29 cellular contexts compared by ENCODE assay signal in genomic region chr6:20458051-20458894, GRCh38. TPM values are rescaled to one million over a fixed set of nuclear protein-coding genes. Genes with fewer than 3 reads are reported as not detected.
DNase-seq lines count a peak whose midpoint lies in the region; ATAC-seq and TF ChIP-seq lines count a peak whose summit lies in the region.
"Had no signal": no experiment of that assay in that cellular context is flagged by ENCODE, and none has a peak within 500 bp of the region (broad histone marks: within the 10 kb centered on the region; RNA-seq: fewer than 3 reads in every experiment).

No MANE protein-coding gene starts in this region.

- peaks cover 10% of the 10 kb centered on the region for H3K79me1 ChIP-seq in mesendoderm (ENCODE audit: low read length)

- no peak overlapping the region for H3K4me3 Mint-ChIP-seq in CD4-positive, CD25-positive, alpha-beta regulatory T cell
- no peak overlapping the region for H3K4me3 Mint-ChIP-seq in activated CD8-positive, alpha-beta T cell treated with anti-CD3 and anti-CD28 coated beads for 36 hours
- H3K4me3 Mint-ChIP-seq: activated CD4-positive, alpha-beta T cell treated with anti-CD3 and anti-CD28 coated beads for 36 hours; CD8-positive, alpha-beta T cell; effector memory CD8-positive, alpha-beta T cell; stimulated activated naive B cell treated with anti-CD40 and anti-IgM and Interleukin-4, amounts not matched to agents 10 μg/mL and 1 μg/mL and 100 μg/mL, for 72 hours had no signal

- H2AK5ac ChIP-seq in mesendoderm (ENCODE audit: low read length), result no peak overlapping the region

- no peak overlapping the region for H3K9ac ChIP-seq in Loucy (ENCODE audit: low read depth, low read length, poor library complexity, severe bottlenecking)
- H3K9ac ChIP-seq in mesendoderm (ENCODE audit: low read length), result no peak overlapping the region
- H3K9ac ChIP-seq: KMS-11 had no signal

- no peak overlapping the region for H2BK120ac ChIP-seq in mesendoderm (ENCODE audit: low read depth, low read length)

- no peak overlapping the region for H4K5ac ChIP-seq in mesendoderm (ENCODE audit: low read length)

- peaks cover 13% of the 10 kb centered on the region; the same call in 1 of the 2 replicates for H3F3A ChIP-seq in Loucy (ENCODE audit: low read depth)

- no CpG with 5 or more reads among the region's 8 CpGs for WGBS in mesendoderm (ENCODE audit: extremely low coverage, insufficient coverage, low lambda C conversion rate)

- H4K8ac ChIP-seq in mesendoderm (ENCODE audit: low read depth, low read length), result no peak overlapping the region

- H3K4me3 ChIP-seq in CD4-positive, CD25-positive, alpha-beta regulatory T cell (ENCODE audit: low read depth, low read length), result no peak overlapping the region
- H3K4me3 ChIP-seq in Loucy (ENCODE audit: low read length, poor library complexity, severe bottlenecking) (no peak overlapping the region), mesendoderm (ENCODE audit: low read length) (no peak overlapping the region)
- H3K4me3 ChIP-seq: A549, esophagus muscularis mucosa, gastrocnemius medialis, hepatocyte, SJSA1, vagina had no signal

- no peak overlapping the region for H3K56ac ChIP-seq in mesendoderm (ENCODE audit: low read length)

- no peak overlapping the region for H3K27ac ChIP-seq in CD4-positive, CD25-positive, alpha-beta regulatory T cell (ENCODE audit: insufficient read depth, low read length, poor library complexity, severe bottlenecking)
- no peak overlapping the region for H3K27ac ChIP-seq in mesendoderm (ENCODE audit: low read depth, low read length)
- H3K27ac ChIP-seq: A549, esophagus muscularis mucosa, gastrocnemius medialis, hepatocyte, KMS-11, SJSA1, vagina had no signal

- POLR2A ChIA-PET in activated CD8-positive, alpha-beta T cell treated with anti-CD3 and anti-CD28 coated beads for 36 hours (lab: Charles Lee), result interaction anchor here (0.5 to 0.6 kb wide), 2 partner anchors 159 to 544 kb away, joined by 3 read pairs; no protein-coding TSS in a partner anchor

- CTCF ChIA-PET in activated CD8-positive, alpha-beta T cell treated with anti-CD3 and anti-CD28 coated beads for 36 hours (lab: Charles Lee), result interaction anchor here (1.3 to 1.9 kb wide), 3 partner anchors 13 to 59 kb away, joined by 3 to 5 read pairs (median 3); no protein-coding TSS in a partner anchor

- H3K4me1 Mint-ChIP-seq in CD4-positive, CD25-positive, alpha-beta regulatory T cell, result peaks cover 27 to 52% (median 37%) of the 10 kb centered on the region in 4 donors
- peaks cover 23% of the 10 kb centered on the region for H3K4me1 Mint-ChIP-seq in activated CD8-positive, alpha-beta T cell treated with anti-CD3 and anti-CD28 coated beads for 36 hours (ENCODE audit: low read depth)

- no peak overlapping the region for H2BK5ac ChIP-seq in mesendoderm (ENCODE audit: low read length)

- DNase-seq in CD4-positive, CD25-positive, alpha-beta regulatory T cell, result no peak
- DNase-seq in amniotic epithelial cell (ENCODE audit: low read depth) (peak; percentile 40), mesendoderm (peak; percentile 18), superior temporal gyrus (ENCODE audit: extremely low spot score) (no peak), NCI-H128 (lab: John Stamatoyannopoulos, UW; ENCODE audit: unreplicated experiment) (no peak)
- no peak for DNase-seq in activated CD8-positive, alpha-beta T cell treated with anti-CD3 and anti-CD28 coated beads for 36 hours
- DNase-seq: activated CD4-positive, alpha-beta T cell treated with anti-CD3 and anti-CD28 coated beads for 36 hours; activated gamma-delta T cell; activated T-cell treated with anti-CD3 and anti-CD28 coated beads for 4 hours; AML-193; CD8-positive, alpha-beta T cell; DMS153; effector memory CD8-positive, alpha-beta T cell; gastrocnemius medialis; RPMI8226; stimulated activated CD4-positive, alpha-beta T cell treated with anti-CD3 and anti-CD28 coated beads, Interleukin-4, amount 100 ng/mL, for 24 hours; stimulated activated naive B cell treated with anti-CD40 and anti-IgM and Interleukin-4, amounts not matched to agents 10 μg/mL and 1 μg/mL and 100 μg/mL, for 72 hours; T-helper 1 cell had no signal

- H3K9me2 ChIP-seq in Loucy (replicated peaks; ENCODE audit: low read depth, low read length), result no peaks in the 10 kb centered on the region

- peaks cover 5% of the 10 kb centered on the region for H3K36me3 ChIP-seq in CD4-positive, CD25-positive, alpha-beta regulatory T cell (ENCODE audit: control insufficient read depth, insufficient read depth, low read length)
- H3K36me3 ChIP-seq in Loucy (ENCODE audit: insufficient read depth, low read length) (peaks cover 48% of the 10 kb centered on the region), mesendoderm (ENCODE audit: control insufficient read depth, insufficient read depth, low read length) (no peaks in the 10 kb centered on the region)
- H3K36me3 ChIP-seq: esophagus muscularis mucosa, gastrocnemius medialis, vagina had no signal

- H3K27me3 Mint-ChIP-seq in CD4-positive, CD25-positive, alpha-beta regulatory T cell, result no peaks in the 10 kb centered on the region
- no peaks in the 10 kb centered on the region for H3K27me3 Mint-ChIP-seq in activated CD8-positive, alpha-beta T cell treated with anti-CD3 and anti-CD28 coated beads for 36 hours
- H3K27me3 Mint-ChIP-seq: activated CD4-positive, alpha-beta T cell treated with anti-CD3 and anti-CD28 coated beads for 36 hours; effector memory CD8-positive, alpha-beta T cell; progenitor cell of endocrine pancreas; stimulated activated naive B cell treated with anti-CD40 and anti-IgM and Interleukin-4, amounts not matched to agents 10 μg/mL and 1 μg/mL and 100 μg/mL, for 72 hours had no signal

- no peak overlapping the region for H3K18ac ChIP-seq in mesendoderm (ENCODE audit: low read length)

- H2AFZ ChIP-seq in Loucy (ENCODE audit: low read length), result no peak overlapping the region
- H2AFZ ChIP-seq: hepatocyte had no signal

- no peaks in the 10 kb centered on the region for H3K9me3 ChIP-seq in CD4-positive, CD25-positive, alpha-beta regulatory T cell (ENCODE audit: control insufficient read depth in 2 of 2, low read length in 2 of 2)
- no peaks in the 10 kb centered on the region for H3K9me3 ChIP-seq in Loucy (ENCODE audit: insufficient read depth, low read depth, low read length)
- H3K9me3 ChIP-seq: A549, esophagus muscularis mucosa, gastrocnemius medialis, SJSA1, vagina had no signal

- no peak for TF ChIP-seq CTCF in Loucy (conservative IDR thresholded peaks at IDR 0.05; ENCODE audit: low read length)
- no peak for TF ChIP-seq CTCF in activated CD8-positive, alpha-beta T cell treated with anti-CD3 and anti-CD28 coated beads for 36 hours (IDR thresholded peaks at IDR 0.05)

- intact Hi-C loops in activated CD8-positive, alpha-beta T cell treated with anti-CD3 and anti-CD28 coated beads for 36 hours (cut with micrococcal nuclease), result no loop called here

- H3K23ac ChIP-seq in mesendoderm (ENCODE audit: low read length), result no peak overlapping the region

- no peak overlapping the region for H2BK15ac ChIP-seq in mesendoderm (replicated peaks; ENCODE audit: low read depth)

- H3K27me3 ChIP-seq in CD4-positive, CD25-positive, alpha-beta regulatory T cell (ENCODE audit: control insufficient read depth, insufficient read depth, low read length), result no peaks in the 10 kb centered on the region
- H3K27me3 ChIP-seq in Loucy (ENCODE audit: insufficient read depth, low read length, poor library complexity, severe bottlenecking) (no peaks in the 10 kb centered on the region), mesendoderm (ENCODE audit: insufficient read depth, low read length, poor library complexity) (no peaks in the 10 kb centered on the region)
- H3K27me3 ChIP-seq: esophagus muscularis mucosa, gastrocnemius medialis, hepatocyte, SJSA1, vagina had no signal

- peak overlapping the region in 2 of 3 donors; percentile 27 to 36 for H3K27ac Mint-ChIP-seq in CD4-positive, CD25-positive, alpha-beta regulatory T cell
- H3K27ac Mint-ChIP-seq in activated CD8-positive, alpha-beta T cell treated with anti-CD3 and anti-CD28 coated beads for 36 hours, result no peak overlapping the region
- H3K27ac Mint-ChIP-seq: activated CD4-positive, alpha-beta T cell treated with anti-CD3 and anti-CD28 coated beads for 36 hours; CD8-positive, alpha-beta T cell; stimulated activated naive B cell treated with anti-CD40 and anti-IgM and Interleukin-4, amounts not matched to agents 10 μg/mL and 1 μg/mL and 100 μg/mL, for 72 hours had no signal

- H4K20me1 ChIP-seq in Loucy (ENCODE audit: insufficient read depth, low read length, poor library complexity, severe bottlenecking), result peaks cover 60% of the 10 kb centered on the region

- no peaks in the 10 kb centered on the region for H3K9me3 Mint-ChIP-seq in CD4-positive, CD25-positive, alpha-beta regulatory T cell
- peaks cover under 1% of the 10 kb centered on the region for H3K9me3 Mint-ChIP-seq in activated CD8-positive, alpha-beta T cell treated with anti-CD3 and anti-CD28 coated beads for 36 hours
- H3K9me3 Mint-ChIP-seq: CD8-positive, alpha-beta T cell; effector memory CD8-positive, alpha-beta T cell had no signal

- H3K4ac ChIP-seq in mesendoderm (ENCODE audit: low read depth, low read length), result no peak overlapping the region

- H3K79me2 ChIP-seq in Loucy (ENCODE audit: insufficient read depth, low read length), result peaks cover 99% of the 10 kb centered on the region
- H3K79me2 ChIP-seq in mesendoderm (ENCODE audit: control insufficient read depth, insufficient read depth, low read length), result peaks cover 45% of the 10 kb centered on the region

- peaks cover 22% of the 10 kb centered on the region for H3K36me3 Mint-ChIP-seq in CD4-positive, CD25-positive, alpha-beta regulatory T cell
- H3K36me3 Mint-ChIP-seq in activated CD8-positive, alpha-beta T cell treated with anti-CD3 and anti-CD28 coated beads for 36 hours (ENCODE audit: low read depth), result peaks cover 24% of the 10 kb centered on the region

- peaks cover 11% of the 10 kb centered on the region for H3K4me1 ChIP-seq in CD4-positive, CD25-positive, alpha-beta regulatory T cell (ENCODE audit: control insufficient read depth, insufficient read depth, low read length, poor library complexity, severe bottlenecking)
- H3K4me1 ChIP-seq in Loucy (ENCODE audit: insufficient read depth, low read length, poor library complexity, severe bottlenecking) (peaks cover 42% of the 10 kb centered on the region), mesendoderm (ENCODE audit: control insufficient read depth, low read depth, low read length) (no peaks in the 10 kb centered on the region)

- H3K4me2 ChIP-seq in Loucy (ENCODE audit: low read depth, low read length, poor library complexity, severe bottlenecking), result peak overlapping the region; percentile 13
- H3K4me2 ChIP-seq in mesendoderm (ENCODE audit: low read length), result no peak overlapping the region
- H3K4me2 ChIP-seq: A549, hepatocyte, KMS-11 had no signal

- no peak for ATAC-seq in CD4-positive, CD25-positive, alpha-beta regulatory T cell (ENCODE audit: low read depth in 2 of 2)
- ATAC-seq in HG03139 (IDR thresholded peaks at IDR 0.05; ENCODE audit: unreplicated experiment), result no peak
- no peak for ATAC-seq in activated CD8-positive, alpha-beta T cell treated with anti-CD3 and anti-CD28 coated beads for 36 hours
- ATAC-seq: A549; activated CD4-positive, alpha-beta T cell treated with anti-CD3 and anti-CD28 coated beads for 36 hours; CD8-positive, alpha-beta T cell; effector memory CD8-positive, alpha-beta T cell; gastrocnemius medialis; HCT116; sciatic nerve; stimulated activated naive B cell treated with anti-CD40 and anti-IgM and Interleukin-4, amounts not matched to agents 10 μg/mL and 1 μg/mL and 100 μg/mL, for 72 hours had no signal

RNA-seq across cellular contexts. Expression of gene E2F3, which starts 56.6 kb away (rescaled TPM):
- total RNA-seq in CD4-positive, CD25-positive, alpha-beta regulatory T cell, result 14.0 TPM
- polyA plus RNA-seq in CD4-positive, CD25-positive, alpha-beta regulatory T cell, result 1 to 10 TPM; 5.2 to 8.5 (median 7.1) TPM
- 34.9 TPM for polyA plus RNA-seq in mesendoderm (2013, experiment 1 of 2)
- polyA plus RNA-seq in mesendoderm (2013, experiment 2 of 2), result 33.1 TPM
- total RNA-seq in activated CD8-positive, alpha-beta T cell treated with anti-CD3 and anti-CD28 coated beads for 36 hours, result 10 to 100 TPM; 16.0 to 17.0 TPM

Comparison
In these comparisons a context has a peak if more than half of its experiments do, and no peak if none do; other contexts are left out.
1. DNase-seq: peak in amniotic epithelial cell (single experiment) and mesendoderm (single experiment); none in CD4-positive, CD25-positive, alpha-beta regulatory T cell (0 of 3), superior temporal gyrus (single experiment), activated CD8-positive, alpha-beta T cell treated with anti-CD3 and anti-CD28 coated beads for 36 hours (single experiment) and NCI-H128 (single experiment).